13 cellular contexts compared by ENCODE assay signal in genomic region chr9:19665146-19665863, GRCh38.
DNase-seq lines count a peak whose midpoint lies in the region; ATAC-seq and TF ChIP-seq lines count a peak whose summit lies in the region.
"Had no signal": no experiment of that assay in that cellular context is flagged by ENCODE, and none has a peak within 500 bp of the region (broad histone marks: within the 10 kb centered on the region; RNA-seq: fewer than 3 reads in every experiment).

No MANE protein-coding gene starts in this region.

- H3K9me3 ChIP-seq in OCI-LY3 (ENCODE audit: insufficient read depth, low read length) = no peaks in the 10 kb centered on the region

- H3K4me2 ChIP-seq in OCI-LY3 (ENCODE audit: low read length) = peak overlapping the region; percentile 38

- DNase-seq in NCI-H1417 (lab: John Stamatoyannopoulos, UW) = no peak
- DNase-seq in DMS153 treated with DMSO at 0.1 percent for 48 hours (lab: John Stamatoyannopoulos, UW; ENCODE audit: unreplicated experiment) = no peak
- DNase-seq in NCI-H446 (lab: John Stamatoyannopoulos, UW) = no peak
- DNase-seq in HUDEP-2 (lab: John Stamatoyannopoulos, UW; ENCODE audit: unreplicated experiment in 76 of 76) = no peak
- DNase-seq: hippocampal formation, naive B cell, NCI-H2081 treated with DMSO at 0.1 percent for 48 hours had no signal

- peak; percentile 100 for ATAC-seq in GM18508 (IDR thresholded peaks at IDR 0.05; ENCODE audit: insufficient read depth, unreplicated experiment)
- ATAC-seq in GM19438 (IDR thresholded peaks at IDR 0.05; ENCODE audit: low read depth, unreplicated experiment) = peak; percentile 100
- peak; percentile 100 for ATAC-seq in HG02943 (IDR thresholded peaks at IDR 0.05; ENCODE audit: low read depth, unreplicated experiment)

- H3K79me2 ChIP-seq in OCI-LY3 (ENCODE audit: low read length) = no peaks in the 10 kb centered on the region

- no peak overlapping the region for H3K27ac ChIP-seq in OCI-LY3 (ENCODE audit: low read length)
- H3K27ac ChIP-seq: HL-60, SK-N-MC had no signal

- peaks cover 16% of the 10 kb centered on the region for H3K27me3 ChIP-seq in OCI-LY3 (ENCODE audit: low read depth, low read length)

- H3K4me1 ChIP-seq in OCI-LY3 (ENCODE audit: low read length) = peaks cover 18% of the 10 kb centered on the region

- no peaks in the 10 kb centered on the region for H3K36me3 ChIP-seq in OCI-LY3 (replicated peaks; ENCODE audit: low read depth, low read length)

- no peak for TF ChIP-seq CTCF in OCI-LY3 (IDR thresholded peaks at IDR 0.05; ENCODE audit: low read depth, low read length)

- no peak overlapping the region for H3K9ac ChIP-seq in OCI-LY3 (ENCODE audit: low read length)

- no peak overlapping the region for H2AFZ ChIP-seq in OCI-LY3 (ENCODE audit: low read depth, low read length)

- no peaks in the 10 kb centered on the region for H4K20me1 ChIP-seq in OCI-LY3 (ENCODE audit: insufficient read depth, low read length)

- no peak overlapping the region for H3K4me3 ChIP-seq in OCI-LY3 (ENCODE audit: low read length)
- H3K4me3 ChIP-seq: SK-N-MC had no signal
